In genomic region chr2:135876066-135876711, GRCh38 we compare ENCODE assay signal across 8 cellular contexts. TPM values are rescaled to one million over a fixed set of nuclear protein-coding genes. Genes with fewer than 3 reads are reported as not detected.
DNase-seq lines count a peak whose midpoint lies in the region; ATAC-seq and FAIRE-seq lines count a peak whose summit lies in the region.

TSS of gene MCM6 (minus strand) at chr2:135876443. CDS start at chr2:135876365, 78 bp downstream.

- FAIRE-seq in RCC 7860 (lab: Jason Lieb, UNC) = peak; percentile 89

- no peaks in the 10 kb centered on the region for H3K27me3 Mint-ChIP-seq in activated T-cell treated with anti-CD3 and anti-CD28 coated beads, Interleukin-2, amount 50 U/mL, for 72 hours (ENCODE audit: low read depth)
- H3K27me3 Mint-ChIP-seq in naive B cell = no peaks in the 10 kb centered on the region
- H3K27me3 Mint-ChIP-seq in stimulated activated memory B cell treated with anti-CD40 and anti-IgM and Interleukin-4, amounts not matched to agents 10 μg/mL and 1 μg/mL and 100 μg/mL, for 72 hours = no peaks in the 10 kb centered on the region

- peak within 1 kb of the TSS; percentile 85 to 92 for H3K4me3 Mint-ChIP-seq in activated T-cell treated with anti-CD3 and anti-CD28 coated beads, Interleukin-2, amount 50 U/mL, for 72 hours
- H3K4me3 Mint-ChIP-seq in naive B cell = peak within 1 kb of the TSS; percentile 89 to 98 (median 96)
- peak within 1 kb of the TSS; percentile 80 for H3K4me3 Mint-ChIP-seq in stimulated activated memory B cell treated with anti-CD40 and anti-IgM and Interleukin-4, amounts not matched to agents 10 μg/mL and 1 μg/mL and 100 μg/mL, for 72 hours

- DNase-seq in DMS79 treated with DMSO at 0.1 percent for 48 hours (lab: John Stamatoyannopoulos, UW) = peak; percentile 98
- peak; percentile 95 for DNase-seq in RCC 7860 (ENCODE audit: low spot score)
- DNase-seq in activated T-cell treated with anti-CD3 and anti-CD28 coated beads, Interleukin-2, amount 50 U/mL, for 72 hours = peak; percentile 99
- DNase-seq in fibroblast of gingiva (ENCODE audit: low read depth) = peak; percentile 99
- peak; percentile 90 for DNase-seq in naive B cell

- H3K36me3 ChIP-seq in KOPT-K1 (ENCODE audit: insufficient read depth, low read length) = peaks cover 44% of the 10 kb centered on the region

- H3K27ac ChIP-seq in KOPT-K1 (ENCODE audit: low read depth, low read length, poor library complexity, severe bottlenecking) = peak within 1 kb of the TSS; percentile 99

- H3K36me3 Mint-ChIP-seq in activated T-cell treated with anti-CD3 and anti-CD28 coated beads, Interleukin-2, amount 50 U/mL, for 72 hours (ENCODE audit: insufficient read depth in 2 of 2) = peaks cover 24 to 48% of the 10 kb centered on the region in 2 donors
- H3K36me3 Mint-ChIP-seq in naive B cell = no peaks in the 10 kb centered on the region
- H3K36me3 Mint-ChIP-seq in stimulated activated memory B cell treated with anti-CD40 and anti-IgM and Interleukin-4, amounts not matched to agents 10 μg/mL and 1 μg/mL and 100 μg/mL, for 72 hours = peaks cover 20% of the 10 kb centered on the region

- H3K9me3 Mint-ChIP-seq in activated T-cell treated with anti-CD3 and anti-CD28 coated beads, Interleukin-2, amount 50 U/mL, for 72 hours = no peaks in the 10 kb centered on the region
- H3K9me3 Mint-ChIP-seq in naive B cell = no peaks in the 10 kb centered on the region
- H3K9me3 Mint-ChIP-seq in stimulated activated memory B cell treated with anti-CD40 and anti-IgM and Interleukin-4, amounts not matched to agents 10 μg/mL and 1 μg/mL and 100 μg/mL, for 72 hours = no peaks in the 10 kb centered on the region

- ATAC-seq in GM21786 (IDR thresholded peaks at IDR 0.05; ENCODE audit: unreplicated experiment) (peak; percentile 89), naive B cell (ENCODE audit: low read depth in 2 of 2) (peak; percentile 86)
- ATAC-seq in activated T-cell treated with anti-CD3 and anti-CD28 coated beads, Interleukin-2, amount 50 U/mL, for 72 hours (replicated peaks in 1 of 2) = peak; percentile 88
- peak; percentile 98 for ATAC-seq in stimulated activated memory B cell treated with anti-CD40 and anti-IgM and Interleukin-4, amounts not matched to agents 10 μg/mL and 1 μg/mL and 100 μg/mL, for 72 hours

- H3K27ac Mint-ChIP-seq in activated T-cell treated with anti-CD3 and anti-CD28 coated beads, Interleukin-2, amount 50 U/mL, for 72 hours = peak within 1 kb of the TSS; percentile 99
- H3K27ac Mint-ChIP-seq in naive B cell = peak within 1 kb of the TSS; percentile 86 to 96 (median 95)
- H3K27ac Mint-ChIP-seq in stimulated activated memory B cell treated with anti-CD40 and anti-IgM and Interleukin-4, amounts not matched to agents 10 μg/mL and 1 μg/mL and 100 μg/mL, for 72 hours = peak within 1 kb of the TSS; percentile 76

- H3K9me3 ChIP-seq in KOPT-K1 (ENCODE audit: insufficient read depth, low read length, poor library complexity, severe bottlenecking) = no peaks in the 10 kb centered on the region

- H3K4me1 Mint-ChIP-seq in activated T-cell treated with anti-CD3 and anti-CD28 coated beads, Interleukin-2, amount 50 U/mL, for 72 hours (ENCODE audit: low read depth) = peaks cover 54% of the 10 kb centered on the region
- peaks cover 21 to 26% (median 25%) of the 10 kb centered on the region in 3 donors for H3K4me1 Mint-ChIP-seq in naive B cell
- H3K4me1 Mint-ChIP-seq in stimulated activated memory B cell treated with anti-CD40 and anti-IgM and Interleukin-4, amounts not matched to agents 10 μg/mL and 1 μg/mL and 100 μg/mL, for 72 hours = peaks cover 39% of the 10 kb centered on the region

RNA-seq across cellular contexts. Expression of gene MCM6, which starts in this region (rescaled TPM):
- 100 to 1,000 TPM; 237 to 257 TPM for total RNA-seq in activated T-cell treated with anti-CD3 and anti-CD28 coated beads, Interleukin-2, amount 50 U/mL, for 72 hours
- polyA plus RNA-seq in naive B cell (ENCODE audit: low read depth in 6 of 6) = 1 to 10 TPM; 1.8 to 5.3 (median 2.9) TPM

Comparison
In these comparisons a context has a peak if more than half of its experiments do, and no peak if none do; other contexts are left out.
1. Peak in every context shown above with its lines: DNase-seq, ATAC-seq and H3K27ac ChIP-seq.